In genomic region chr1:75632350-75632949, GRCh38 we compare ENCODE assay signal across 7 cellular contexts. TPM values are rescaled to one million over a fixed set of nuclear protein-coding genes. Genes with fewer than 3 reads are reported as not detected.
DNase-seq lines count a peak whose midpoint lies in the region; ATAC-seq, FAIRE-seq and TF ChIP-seq lines count a peak whose summit lies in the region.

No MANE protein-coding gene starts in this region.

- H3K79me2 ChIP-seq in GM23338 (replicated peaks; ENCODE audit: insufficient read depth), result no peaks in the 10 kb centered on the region
- H3K79me2 ChIP-seq in astrocyte (ENCODE audit: insufficient read depth, low read length), result no peaks in the 10 kb centered on the region

- H2AFZ ChIP-seq in GM23338 (no peak overlapping the region), astrocyte (ENCODE audit: low read depth, low read length) (no peak overlapping the region)

- peak; percentile 89 for FAIRE-seq in astrocyte (lab: Jason Lieb, UNC)

- H3K27me3 ChIP-seq in GM23338 (ENCODE audit: insufficient read depth) (no peaks in the 10 kb centered on the region), astrocyte (ENCODE audit: insufficient read depth, low read length) (no peaks in the 10 kb centered on the region)

- no peaks in the 10 kb centered on the region for H4K20me1 ChIP-seq in GM23338 (replicated peaks; ENCODE audit: insufficient read depth)
- no peaks in the 10 kb centered on the region for H4K20me1 ChIP-seq in astrocyte (ENCODE audit: insufficient read depth, low read length)

- peak; percentile 74 for ATAC-seq in GM23338

- no peaks in the 10 kb centered on the region for H3K36me3 ChIP-seq in GM23338 (ENCODE audit: insufficient read depth)
- no peaks in the 10 kb centered on the region for H3K36me3 ChIP-seq in astrocyte (ENCODE audit: insufficient read depth, low read length)

- H3K27ac Mint-ChIP-seq in GM23338 (no peak overlapping the region), astrocyte (ENCODE audit: unreplicated experiment) (no peak overlapping the region)

- no peaks in the 10 kb centered on the region for H3F3A ChIP-seq in GM23338 (replicated peaks; ENCODE audit: low read depth)

- H3K27me3 Mint-ChIP-seq in GM23338 (ENCODE audit: insufficient read depth, low read depth, poor library complexity) (peaks cover 5% of the 10 kb centered on the region), astrocyte (ENCODE audit: low read depth, unreplicated experiment) (peaks cover 5% of the 10 kb centered on the region)

- H3K9me2 ChIP-seq in GM23338 (ENCODE audit: insufficient read depth), result no peaks in the 10 kb centered on the region

- H3K4me3 Mint-ChIP-seq in GM23338, result no peak overlapping the region
- no peak overlapping the region for H3K4me3 Mint-ChIP-seq in astrocyte (ENCODE audit: unreplicated experiment)

- no peaks in the 10 kb centered on the region for H3K36me3 Mint-ChIP-seq in GM23338 (ENCODE audit: low read depth)
- no peaks in the 10 kb centered on the region for H3K36me3 Mint-ChIP-seq in astrocyte (ENCODE audit: low read depth, unreplicated experiment)

- DNase-seq in GM10266 (ENCODE audit: extremely low spot score), result peak; percentile 31
- peak; percentile 72 for DNase-seq in GM23338 (ENCODE audit: low spot score)
- DNase-seq in NCI-H1105 (lab: John Stamatoyannopoulos, UW), result peak; percentile 38
- peak; percentile 10 for DNase-seq in astrocyte (ENCODE audit: low read depth)
- DNase-seq in kidney glomerular epithelial cell (lab: John Stamatoyannopoulos, UW), result peak; percentile 62
- no peak for DNase-seq in stimulated activated CD4-positive, alpha-beta T cell treated with anti-CD3 and anti-CD28 coated beads, Interleukin-15, amount 100 ng/mL, for 24 hours
- DNase-seq in activated CD4-positive, CD25-positive, alpha-beta regulatory T cell (lab: John Stamatoyannopoulos, UW), result no peak

- H3K27ac ChIP-seq in GM23338 (ENCODE audit: low read depth) (no peak overlapping the region), astrocyte (ENCODE audit: low read depth, low read length) (no peak overlapping the region)

- TF ChIP-seq CTCF in GM10266 (IDR thresholded peaks at IDR 0.05; ENCODE audit: control insufficient read depth, insufficient read depth, low read depth, missing control alignments) (peak; percentile 64), GM23338 (conservative IDR thresholded peaks at IDR 0.05; ENCODE audit: low read depth in 2 of 2) (peak; percentile 75 to 80), astrocyte (IDR thresholded peaks at IDR 0.05; ENCODE audit: insufficient read depth, low read depth, low read length) (peak; percentile 84)

- H3K4me3 ChIP-seq in GM23338 (no peak overlapping the region), astrocyte (ENCODE audit: insufficient read depth, low read depth, low read length) (no peak overlapping the region)

- H3K9me3 ChIP-seq in astrocyte (ENCODE audit: insufficient read depth, low read depth, low read length), result no peaks in the 10 kb centered on the region

- H3K4me1 ChIP-seq in GM23338 (ENCODE audit: insufficient read depth) (peaks cover 22% of the 10 kb centered on the region), astrocyte (ENCODE audit: insufficient read depth, low read length) (no peaks in the 10 kb centered on the region)

- no peak overlapping the region for H3K9ac ChIP-seq in astrocyte (ENCODE audit: low read length)

- no peaks in the 10 kb centered on the region for H3K9me3 Mint-ChIP-seq in GM23338
- no peaks in the 10 kb centered on the region for H3K9me3 Mint-ChIP-seq in astrocyte (ENCODE audit: unreplicated experiment)

- H3K4me1 Mint-ChIP-seq in GM23338 (peaks cover 21% of the 10 kb centered on the region), astrocyte (ENCODE audit: low read depth, unreplicated experiment) (no peaks in the 10 kb centered on the region)

- H3K4me2 ChIP-seq in GM23338, result no peak overlapping the region
- no peak overlapping the region for H3K4me2 ChIP-seq in astrocyte (ENCODE audit: low read length)

TF ChIP-seq in GM23338, 12 proteins besides CTCF, POLR2A, EP300 and RAD21 (continues in another document):
- TF ChIP-seq EZH2phosphoT487 (IDR thresholded peaks at IDR 0.05; ENCODE audit: unreplicated experiment), result no peak
- TF ChIP-seq ZNF331 (CRISPR knock-in tag; IDR thresholded peaks at IDR 0.05; ENCODE audit: low read depth), result no peak
- TF ChIP-seq JUNB (IDR thresholded peaks at IDR 0.05; ENCODE audit: unreplicated experiment), result no peak
- TF ChIP-seq, protein P1, sequence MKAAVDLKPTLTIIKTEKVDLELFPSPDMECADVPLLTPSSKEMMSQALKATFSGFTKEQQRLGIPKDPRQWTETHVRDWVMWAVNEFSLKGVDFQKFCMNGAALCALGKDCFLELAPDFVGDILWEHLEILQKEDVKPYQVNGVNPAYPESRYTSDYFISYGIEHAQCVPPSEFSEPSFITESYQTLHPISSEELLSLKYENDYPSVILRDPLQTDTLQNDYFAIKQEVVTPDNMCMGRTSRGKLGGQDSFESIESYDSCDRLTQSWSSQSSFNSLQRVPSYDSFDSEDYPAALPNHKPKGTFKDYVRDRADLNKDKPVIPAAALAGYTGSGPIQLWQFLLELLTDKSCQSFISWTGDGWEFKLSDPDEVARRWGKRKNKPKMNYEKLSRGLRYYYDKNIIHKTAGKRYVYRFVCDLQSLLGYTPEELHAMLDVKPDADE (IDR thresholded peaks at IDR 0.05), result no peak
- TF ChIP-seq POLR2AphosphoS5 (IDR thresholded peaks at IDR 0.05; ENCODE audit: low read depth), result no peak
- no peak for TF ChIP-seq EZH2 (IDR thresholded peaks at IDR 0.05; ENCODE audit: low read depth, unreplicated experiment)
- TF ChIP-seq ZNF114 (CRISPR knock-in tag; IDR thresholded peaks at IDR 0.05), result no peak
- no peak for TF ChIP-seq NANOG (IDR thresholded peaks at IDR 0.05; ENCODE audit: borderline replicate concordance)
- TF ChIP-seq, protein P2, sequence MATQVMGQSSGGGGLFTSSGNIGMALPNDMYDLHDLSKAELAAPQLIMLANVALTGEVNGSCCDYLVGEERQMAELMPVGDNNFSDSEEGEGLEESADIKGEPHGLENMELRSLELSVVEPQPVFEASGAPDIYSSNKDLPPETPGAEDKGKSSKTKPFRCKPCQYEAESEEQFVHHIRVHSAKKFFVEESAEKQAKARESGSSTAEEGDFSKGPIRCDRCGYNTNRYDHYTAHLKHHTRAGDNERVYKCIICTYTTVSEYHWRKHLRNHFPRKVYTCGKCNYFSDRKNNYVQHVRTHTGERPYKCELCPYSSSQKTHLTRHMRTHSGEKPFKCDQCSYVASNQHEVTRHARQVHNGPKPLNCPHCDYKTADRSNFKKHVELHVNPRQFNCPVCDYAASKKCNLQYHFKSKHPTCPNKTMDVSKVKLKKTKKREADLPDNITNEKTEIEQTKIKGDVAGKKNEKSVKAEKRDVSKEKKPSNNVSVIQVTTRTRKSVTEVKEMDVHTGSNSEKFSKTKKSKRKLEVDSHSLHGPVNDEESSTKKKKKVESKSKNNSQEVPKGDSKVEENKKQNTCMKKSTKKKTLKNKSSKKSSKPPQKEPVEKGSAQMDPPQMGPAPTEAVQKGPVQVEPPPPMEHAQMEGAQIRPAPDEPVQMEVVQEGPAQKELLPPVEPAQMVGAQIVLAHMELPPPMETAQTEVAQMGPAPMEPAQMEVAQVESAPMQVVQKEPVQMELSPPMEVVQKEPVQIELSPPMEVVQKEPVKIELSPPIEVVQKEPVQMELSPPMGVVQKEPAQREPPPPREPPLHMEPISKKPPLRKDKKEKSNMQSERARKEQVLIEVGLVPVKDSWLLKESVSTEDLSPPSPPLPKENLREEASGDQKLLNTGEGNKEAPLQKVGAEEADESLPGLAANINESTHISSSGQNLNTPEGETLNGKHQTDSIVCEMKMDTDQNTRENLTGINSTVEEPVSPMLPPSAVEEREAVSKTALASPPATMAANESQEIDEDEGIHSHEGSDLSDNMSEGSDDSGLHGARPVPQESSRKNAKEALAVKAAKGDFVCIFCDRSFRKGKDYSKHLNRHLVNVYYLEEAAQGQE (IDR thresholded peaks at IDR 0.05; ENCODE audit: unreplicated experiment), result no peak
- TF ChIP-seq CREB1 (CRISPR knock-in tag; IDR thresholded peaks at IDR 0.05; ENCODE audit: low read depth), result no peak

RNA-seq across cellular contexts. Expression of gene SLC44A5, which starts 21.5 kb away (rescaled TPM):
- total RNA-seq in GM23338 (2014; rRNA removed; shearing (Covaris generic)), result 7.6 and 11.7 TPM in 2 replicates
- 2.8 and 3.3 TPM in 2 replicates for polyA plus RNA-seq in GM23338 (2016; fragmentation: Nextera tagmentation; extraction: Ambion mirVana)
- total RNA-seq in astrocyte, result 1.6 and 2.2 TPM in 2 replicates

Comparison
In these comparisons a context has a peak if more than half of its experiments do, and no peak if none do; other contexts are left out.
1. DNase-seq: peak in GM10266 (single experiment), GM23338 (single experiment), NCI-H1105 (single experiment), astrocyte (single experiment) and kidney glomerular epithelial cell (single experiment); none in stimulated activated CD4-positive, alpha-beta T cell treated with anti-CD3 and anti-CD28 coated beads, Interleukin-15, amount 100 ng/mL, for 24 hours (single experiment) and activated CD4-positive, CD25-positive, alpha-beta regulatory T cell (0 of 4).
2. Peak in every context shown above with its lines, with median percentiles within 50 percentile points of each other: CTCF ChIP-seq.